1 cellular context compared by ENCODE assay signal in the genomic region with DNA sequence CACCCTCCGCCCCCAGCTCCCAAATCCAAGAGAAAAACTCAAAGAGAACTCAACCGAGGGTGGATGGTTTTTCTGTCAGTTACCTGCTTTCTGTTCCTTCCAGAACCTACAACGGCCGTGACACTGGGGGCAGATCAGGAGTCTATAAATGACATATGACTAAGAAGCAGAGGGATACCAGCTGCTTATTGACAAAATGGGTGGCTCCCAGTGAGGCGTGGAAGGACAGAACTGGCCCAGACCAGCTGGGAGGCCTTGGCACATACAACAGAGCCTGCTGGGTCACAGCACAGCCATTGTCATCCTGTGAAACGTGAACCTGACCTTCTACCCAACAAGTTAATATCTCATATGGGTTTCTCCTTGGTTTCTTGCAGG.
TF ChIP-seq lines count a peak whose summit lies in the region.

No MANE protein-coding gene starts in this region.

TF ChIP-seq in GM23338, 12 proteins besides CTCF, POLR2A, EP300 and RAD21 (continued from another document):
- TF ChIP-seq, protein P1, sequence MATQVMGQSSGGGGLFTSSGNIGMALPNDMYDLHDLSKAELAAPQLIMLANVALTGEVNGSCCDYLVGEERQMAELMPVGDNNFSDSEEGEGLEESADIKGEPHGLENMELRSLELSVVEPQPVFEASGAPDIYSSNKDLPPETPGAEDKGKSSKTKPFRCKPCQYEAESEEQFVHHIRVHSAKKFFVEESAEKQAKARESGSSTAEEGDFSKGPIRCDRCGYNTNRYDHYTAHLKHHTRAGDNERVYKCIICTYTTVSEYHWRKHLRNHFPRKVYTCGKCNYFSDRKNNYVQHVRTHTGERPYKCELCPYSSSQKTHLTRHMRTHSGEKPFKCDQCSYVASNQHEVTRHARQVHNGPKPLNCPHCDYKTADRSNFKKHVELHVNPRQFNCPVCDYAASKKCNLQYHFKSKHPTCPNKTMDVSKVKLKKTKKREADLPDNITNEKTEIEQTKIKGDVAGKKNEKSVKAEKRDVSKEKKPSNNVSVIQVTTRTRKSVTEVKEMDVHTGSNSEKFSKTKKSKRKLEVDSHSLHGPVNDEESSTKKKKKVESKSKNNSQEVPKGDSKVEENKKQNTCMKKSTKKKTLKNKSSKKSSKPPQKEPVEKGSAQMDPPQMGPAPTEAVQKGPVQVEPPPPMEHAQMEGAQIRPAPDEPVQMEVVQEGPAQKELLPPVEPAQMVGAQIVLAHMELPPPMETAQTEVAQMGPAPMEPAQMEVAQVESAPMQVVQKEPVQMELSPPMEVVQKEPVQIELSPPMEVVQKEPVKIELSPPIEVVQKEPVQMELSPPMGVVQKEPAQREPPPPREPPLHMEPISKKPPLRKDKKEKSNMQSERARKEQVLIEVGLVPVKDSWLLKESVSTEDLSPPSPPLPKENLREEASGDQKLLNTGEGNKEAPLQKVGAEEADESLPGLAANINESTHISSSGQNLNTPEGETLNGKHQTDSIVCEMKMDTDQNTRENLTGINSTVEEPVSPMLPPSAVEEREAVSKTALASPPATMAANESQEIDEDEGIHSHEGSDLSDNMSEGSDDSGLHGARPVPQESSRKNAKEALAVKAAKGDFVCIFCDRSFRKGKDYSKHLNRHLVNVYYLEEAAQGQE (IDR thresholded peaks at IDR 0.05; ENCODE audit: unreplicated experiment): no peak
- TF ChIP-seq EZH2 (IDR thresholded peaks at IDR 0.05; ENCODE audit: low read depth, unreplicated experiment): no peak
- TF ChIP-seq ZNF114 (CRISPR knock-in tag; IDR thresholded peaks at IDR 0.05): no peak
- TF ChIP-seq JUNB (IDR thresholded peaks at IDR 0.05; ENCODE audit: unreplicated experiment): no peak
- TF ChIP-seq NANOG (IDR thresholded peaks at IDR 0.05; ENCODE audit: borderline replicate concordance): no peak
